28 cellular contexts compared by ENCODE assay signal in the genomic region with DNA sequence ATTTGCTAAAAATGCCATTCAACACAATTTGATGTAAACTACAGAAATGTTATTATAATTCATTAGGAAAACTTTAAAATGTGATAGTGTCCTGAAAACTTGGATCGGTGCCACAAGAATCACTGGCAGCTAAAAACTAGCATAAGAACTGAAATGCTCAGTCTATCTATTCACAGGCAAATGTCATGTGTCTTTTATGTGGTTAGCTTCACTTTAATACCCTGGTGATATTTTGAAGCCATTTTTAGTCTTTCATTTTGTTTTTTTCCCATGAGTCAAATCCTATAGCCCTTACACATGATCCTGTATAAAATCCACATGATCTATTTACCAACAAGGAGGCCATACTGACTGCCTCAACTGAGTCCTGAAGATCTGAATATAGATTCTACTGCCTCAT.
"Had no signal": no experiment of that assay in that cellular context is flagged by ENCODE, and none has a peak within 500 bp of the region (broad histone marks: within the 10 kb centered on the region; RNA-seq: fewer than 3 reads in every experiment).

No MANE protein-coding gene starts in this region.

- H3K36me3 ChIP-seq: colonic mucosa, gastroesophageal sphincter, heart left ventricle, left lung, ovary, sigmoid colon, spleen, tibial artery had no signal

- H3K9me3 Mint-ChIP-seq: dendritic cell treated with granulocyte-macrophage colony-stimulating factor and Interleukin-4, amounts not matched to agents 40 ng/mL and 50 ng/mL, for 4 days; endodermal cell; mesothelial cell of epicardium; nephron; stimulated activated memory B cell treated with anti-CD40 and anti-IgM and Interleukin-4, amounts not matched to agents 10 μg/mL and 1 μg/mL and 100 μg/mL, for 72 hours; type B pancreatic cell had no signal

- H3K4me3 Mint-ChIP-seq: dendritic cell treated with granulocyte-macrophage colony-stimulating factor and Interleukin-4, amounts not matched to agents 40 ng/mL and 50 ng/mL, for 4 days; endodermal cell; mesothelial cell of epicardium; naive thymus-derived CD4-positive, alpha-beta T cell; nephron; stimulated activated memory B cell treated with anti-CD40 and anti-IgM and Interleukin-4, amounts not matched to agents 10 μg/mL and 1 μg/mL and 100 μg/mL, for 72 hours; type B pancreatic cell had no signal

- DNase-seq: colonic mucosa; effector CD8-positive, alpha-beta T cell; endodermal cell; foreskin fibroblast; heart left ventricle; left cardiac atrium; left lung; mesenchymal stem cell; mucosa of descending colon; naive thymus-derived CD4-positive, alpha-beta T cell; occipital lobe; posterior cingulate gyrus; psoas muscle; sigmoid colon; spleen; stimulated activated CD4-positive, alpha-beta T cell treated with anti-CD3 and anti-CD28 coated beads, Interleukin-4, amount 100 ng/mL, for 4 hours; stimulated activated naive CD8-positive, alpha-beta T cell treated with anti-CD3 and anti-CD28 coated beads, Interleukin-15, Interleukin-2, amounts not matched to agents 100 U/mL and 50 U/mL, for 24 hours; testis; tibial artery had no signal

- H3K4me3 ChIP-seq: colonic mucosa, gastroesophageal sphincter, heart left ventricle, hepatocyte, left lung, mucosa of descending colon, ovary, psoas muscle, sigmoid colon, spleen, testis, tibial artery had no signal

- H3K36me3 Mint-ChIP-seq: mesothelial cell of epicardium; naive thymus-derived CD4-positive, alpha-beta T cell; stimulated activated memory B cell treated with anti-CD40 and anti-IgM and Interleukin-4, amounts not matched to agents 10 μg/mL and 1 μg/mL and 100 μg/mL, for 72 hours; type B pancreatic cell had no signal

- H3K4me1 ChIP-seq: colonic mucosa, left lung, psoas muscle, sigmoid colon, spleen, tibial artery had no signal

- H3K27me3 ChIP-seq: colonic mucosa, gastroesophageal sphincter, heart left ventricle, left lung, ovary, sigmoid colon, spleen, testis, tibial artery had no signal

- H3K27me3 Mint-ChIP-seq: dendritic cell treated with granulocyte-macrophage colony-stimulating factor and Interleukin-4, amounts not matched to agents 40 ng/mL and 50 ng/mL, for 4 days; stimulated activated memory B cell treated with anti-CD40 and anti-IgM and Interleukin-4, amounts not matched to agents 10 μg/mL and 1 μg/mL and 100 μg/mL, for 72 hours had no signal

- H3K27ac Mint-ChIP-seq: dendritic cell treated with granulocyte-macrophage colony-stimulating factor and Interleukin-4, amounts not matched to agents 40 ng/mL and 50 ng/mL, for 4 days; endodermal cell; naive thymus-derived CD4-positive, alpha-beta T cell; stimulated activated memory B cell treated with anti-CD40 and anti-IgM and Interleukin-4, amounts not matched to agents 10 μg/mL and 1 μg/mL and 100 μg/mL, for 72 hours; type B pancreatic cell had no signal

- H3K9me3 ChIP-seq: colonic mucosa, gastroesophageal sphincter, heart left ventricle, left lung, mucosa of descending colon, ovary, psoas muscle, sigmoid colon, spleen, testis, tibial artery had no signal

- ATAC-seq: esophagus mucosa; gastroesophageal sphincter; heart left ventricle; left lung; mucosa of descending colon; naive thymus-derived CD4-positive, alpha-beta T cell; psoas muscle; stimulated activated memory B cell treated with anti-CD40 and anti-IgM and Interleukin-4, amounts not matched to agents 10 μg/mL and 1 μg/mL and 100 μg/mL, for 72 hours; stimulated activated naive CD8-positive, alpha-beta T cell treated with anti-CD3 and anti-CD28 coated beads, Interleukin-15, Interleukin-2, amounts not matched to agents 100 U/mL and 50 U/mL, for 24 hours had no signal

- H3K4me1 Mint-ChIP-seq: naive thymus-derived CD4-positive, alpha-beta T cell; stimulated activated memory B cell treated with anti-CD40 and anti-IgM and Interleukin-4, amounts not matched to agents 10 μg/mL and 1 μg/mL and 100 μg/mL, for 72 hours had no signal
